In the genomic region with DNA sequence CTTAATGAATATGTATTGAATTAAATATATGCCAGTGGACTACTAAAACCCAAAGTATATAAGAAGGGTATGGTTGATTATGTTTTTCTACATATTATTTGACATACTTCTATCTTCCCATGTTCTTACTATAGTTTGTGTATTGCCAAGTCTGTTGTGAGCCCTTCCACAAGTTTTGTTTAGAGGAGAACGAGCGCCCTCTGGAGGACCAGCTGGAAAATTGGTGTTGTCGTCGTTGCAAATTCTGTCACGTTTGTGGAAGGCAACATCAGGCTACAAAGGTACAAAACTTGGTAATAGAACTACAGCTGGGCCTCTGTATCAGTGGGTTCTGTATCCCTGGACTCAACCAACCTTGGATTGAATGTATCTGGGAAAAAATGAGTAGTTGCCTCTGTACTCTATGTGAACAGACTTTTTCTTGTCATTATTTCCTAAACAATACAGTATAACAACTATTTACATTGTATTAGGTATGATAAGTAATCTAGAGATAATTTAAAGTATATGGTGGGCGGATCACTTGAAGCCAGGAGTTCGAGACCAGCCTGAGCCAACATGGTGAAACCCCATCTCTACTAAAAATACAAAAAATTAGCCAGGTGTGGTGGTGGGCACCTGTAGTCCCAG, we compare ENCODE assay signal across 8 cellular contexts. TPM values are rescaled to one million over a fixed set of nuclear protein-coding genes. Genes with fewer than 3 reads are reported as not detected.
DNase-seq lines count a peak whose midpoint lies in the region; TF ChIP-seq lines count a peak whose summit lies in the region.

No MANE protein-coding gene starts in this region.

- WGBS in testis, 2 donors, result 35 to 41% methylated on average over 7 of the region's 7 CpGs

- H3K4me3 Mint-ChIP-seq in activated T-helper 1 cell treated with anti-CD3 and anti-CD28 coated beads, Interleukin-12 subunit alpha, Interleukin-12 subunit beta, Interleukin-2, Interleukin-4 antibody, amounts not matched to agents 30 ng/mL and 10 ng/mL and 1 ng/mL, durations not matched to agents 14 hours and 24 hours and 36 hours, result no peak overlapping the region

- no peaks in the 10 kb centered on the region for H3K9me3 ChIP-seq in testis

- no peak overlapping the region for H3K4me3 ChIP-seq in LNCaP clone FGC (ENCODE audit: low read depth, low read length)
- H3K4me3 ChIP-seq in testis, result no peak overlapping the region

- DNase-seq in DMS 273 treated with DMSO at 0.1 percent for 48 hours (lab: John Stamatoyannopoulos, UW) (peak; percentile 30), LNCaP clone FGC (ENCODE audit: low read depth) (peak; percentile 46), RPMI7951 (ENCODE audit: low read depth) (peak; percentile 70), fibroblast of peridontal ligament (ENCODE audit: extremely low read depth) (peak; percentile 88), nucleus accumbens (lab: John Stamatoyannopoulos, UW) (peak in 46 of 56 donors; percentile 1 to 69 (median 34)), testis (peak; percentile 67), mesenteric fat pad (ENCODE audit: low spot score) (no peak)
- peak; percentile 64 for DNase-seq in activated T-helper 1 cell treated with anti-CD3 and anti-CD28 coated beads, Interleukin-12 subunit alpha, Interleukin-12 subunit beta, Interleukin-2, Interleukin-4 antibody, amounts not matched to agents 30 ng/mL and 10 ng/mL and 1 ng/mL, durations not matched to agents 14 hours and 24 hours and 36 hours (ENCODE audit: low spot score)

- no peak for TF ChIP-seq POLR2A in testis (IDR thresholded peaks at IDR 0.05)

- no peaks in the 10 kb centered on the region for H3K9me3 Mint-ChIP-seq in activated T-helper 1 cell treated with anti-CD3 and anti-CD28 coated beads, Interleukin-12 subunit alpha, Interleukin-12 subunit beta, Interleukin-2, Interleukin-4 antibody, amounts not matched to agents 30 ng/mL and 10 ng/mL and 1 ng/mL, durations not matched to agents 14 hours and 24 hours and 36 hours

- H3K27ac ChIP-seq in testis, result no peak overlapping the region

- peaks cover 49% of the 10 kb centered on the region for H3K36me3 Mint-ChIP-seq in activated T-helper 1 cell treated with anti-CD3 and anti-CD28 coated beads, Interleukin-12 subunit alpha, Interleukin-12 subunit beta, Interleukin-2, Interleukin-4 antibody, amounts not matched to agents 30 ng/mL and 10 ng/mL and 1 ng/mL, durations not matched to agents 14 hours and 24 hours and 36 hours (ENCODE audit: low read depth)

- no peaks in the 10 kb centered on the region for H3K4me1 ChIP-seq in testis

- no peak overlapping the region for H3K27ac Mint-ChIP-seq in activated T-helper 1 cell treated with anti-CD3 and anti-CD28 coated beads, Interleukin-12 subunit alpha, Interleukin-12 subunit beta, Interleukin-2, Interleukin-4 antibody, amounts not matched to agents 30 ng/mL and 10 ng/mL and 1 ng/mL, durations not matched to agents 14 hours and 24 hours and 36 hours

- H3K27me3 ChIP-seq in testis, result no peaks in the 10 kb centered on the region

- intact Hi-C loops in activated T-helper 1 cell treated with anti-CD3 and anti-CD28 coated beads, Interleukin-12 subunit alpha, Interleukin-12 subunit beta, Interleukin-2, Interleukin-4 antibody, amounts not matched to agents 30 ng/mL and 10 ng/mL and 1 ng/mL, durations not matched to agents 14 hours and 24 hours and 36 hours (cut with micrococcal nuclease), result loop anchor here (1.0 to 5.0 kb wide), 6 partner anchors 50 to 343 kb away; partner anchors contain the start of gene ATP5MG
- intact Hi-C loops in testis (cut with DNase I; ENCODE audit: low total_unique reads), result no loop called here

- no peaks in the 10 kb centered on the region for H3K27me3 Mint-ChIP-seq in activated T-helper 1 cell treated with anti-CD3 and anti-CD28 coated beads, Interleukin-12 subunit alpha, Interleukin-12 subunit beta, Interleukin-2, Interleukin-4 antibody, amounts not matched to agents 30 ng/mL and 10 ng/mL and 1 ng/mL, durations not matched to agents 14 hours and 24 hours and 36 hours (ENCODE audit: insufficient read depth)

- H3K4me1 Mint-ChIP-seq in activated T-helper 1 cell treated with anti-CD3 and anti-CD28 coated beads, Interleukin-12 subunit alpha, Interleukin-12 subunit beta, Interleukin-2, Interleukin-4 antibody, amounts not matched to agents 30 ng/mL and 10 ng/mL and 1 ng/mL, durations not matched to agents 14 hours and 24 hours and 36 hours (ENCODE audit: low read depth), result peaks cover 7% of the 10 kb centered on the region

- no peaks in the 10 kb centered on the region for H3K36me3 ChIP-seq in testis (ENCODE audit: low read depth, missing control alignments)

- TF ChIP-seq CTCF in LNCaP clone FGC (IDR thresholded peaks at IDR 0.05; ENCODE audit: control insufficient read depth, extremely low read depth, insufficient read depth), result peak; percentile 87
- peak; percentile 73 to 81 (median 74) for TF ChIP-seq CTCF in testis (IDR thresholded peaks at IDR 0.05)

RNA-seq across cellular contexts. Expression of gene TTC36, which starts 38.7 kb away (rescaled TPM):
- total RNA-seq in RPMI7951 (2014; rRNA removed; shearing (Covaris generic)), result not detected in 2 replicates
- 0.59 and 0.91 TPM in 2 replicates for total RNA-seq in activated T-helper 1 cell treated with anti-CD3 and anti-CD28 coated beads, Interleukin-12 subunit alpha, Interleukin-12 subunit beta, Interleukin-2, Interleukin-4 antibody, amounts not matched to agents 30 ng/mL and 10 ng/mL and 1 ng/mL, durations not matched to agents 14 hours and 24 hours and 36 hours
- total RNA-seq in testis (1 to 10 TPM; 4.9 to 5.7 TPM), mesenteric fat pad (not detected)
- polyA plus RNA-seq in testis (ENCODE audit: insufficient read depth, low read depth, low replicate concordance), result not detected

RNA-seq across cellular contexts. Expression of gene TMEM25, which starts 42.4 kb away (rescaled TPM):
- total RNA-seq in RPMI7951 (2014; rRNA removed; shearing (Covaris generic)), result 0.84 and 4.2 TPM in 2 replicates
- 13.6 and 15.0 TPM in 2 replicates for total RNA-seq in activated T-helper 1 cell treated with anti-CD3 and anti-CD28 coated beads, Interleukin-12 subunit alpha, Interleukin-12 subunit beta, Interleukin-2, Interleukin-4 antibody, amounts not matched to agents 30 ng/mL and 10 ng/mL and 1 ng/mL, durations not matched to agents 14 hours and 24 hours and 36 hours
- total RNA-seq in testis (10 to 100 TPM; 33.1 to 46.8 TPM), mesenteric fat pad (2.7 TPM)
- 16.4 TPM for polyA plus RNA-seq in testis (ENCODE audit: insufficient read depth, low read depth, low replicate concordance)

RNA-seq across cellular contexts. Expression of gene KMT2A, which starts 52.3 kb away (rescaled TPM):
- 18.0 and 21.9 TPM in 2 replicates for total RNA-seq in RPMI7951 (2014; rRNA removed; shearing (Covaris generic))
- total RNA-seq in activated T-helper 1 cell treated with anti-CD3 and anti-CD28 coated beads, Interleukin-12 subunit alpha, Interleukin-12 subunit beta, Interleukin-2, Interleukin-4 antibody, amounts not matched to agents 30 ng/mL and 10 ng/mL and 1 ng/mL, durations not matched to agents 14 hours and 24 hours and 36 hours, result 78.4 and 87.8 TPM in 2 replicates
- 100 to 1,000 TPM; 106 to 107 TPM for total RNA-seq in testis
- 22.7 TPM for polyA plus RNA-seq in testis (ENCODE audit: insufficient read depth, low read depth, low replicate concordance)
- total RNA-seq in mesenteric fat pad, result 43.6 TPM
